Comparison of ENCODE assay signal across 10 cellular contexts in the genomic region with DNA sequence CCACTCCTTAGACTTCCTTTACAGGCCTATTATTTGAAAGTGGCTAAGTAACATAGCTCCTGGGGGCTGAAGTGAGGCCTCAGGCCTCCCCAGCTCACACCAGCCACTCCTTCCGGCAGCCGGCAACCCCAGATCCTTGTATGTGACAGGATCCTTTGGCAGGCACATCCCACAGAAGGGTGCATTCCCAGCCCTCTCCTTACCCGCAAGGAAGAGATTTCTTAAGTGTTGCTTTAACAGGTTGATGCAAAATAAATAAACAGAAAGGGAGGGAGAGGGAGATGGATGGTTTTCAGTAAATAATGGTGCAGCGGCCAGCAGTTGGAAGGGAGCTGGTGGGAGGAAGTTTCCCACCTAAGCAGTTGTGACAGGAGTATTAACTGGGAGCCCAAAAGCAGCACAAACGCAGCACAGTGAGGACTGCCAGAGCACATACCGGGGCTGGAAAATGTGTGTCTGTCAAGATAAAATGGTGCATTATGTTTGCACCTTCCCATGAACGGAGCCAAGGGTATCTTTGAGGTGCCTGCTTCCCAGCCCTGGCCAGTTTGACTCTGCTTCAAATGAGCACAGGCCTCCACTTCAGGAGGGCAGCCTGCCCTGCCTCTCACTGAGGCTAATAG. TPM values are rescaled to one million over a fixed set of nuclear protein-coding genes. Genes with fewer than 3 reads are reported as not detected.
DNase-seq lines count a peak whose midpoint lies in the region; ATAC-seq and TF ChIP-seq lines count a peak whose summit lies in the region.
"Had no signal": no experiment of that assay in that cellular context is flagged by ENCODE, and none has a peak within 500 bp of the region (broad histone marks: within the 10 kb centered on the region; RNA-seq: fewer than 3 reads in every experiment).

No MANE protein-coding gene starts in this region.

- H3K27ac ChIP-seq in esophagus squamous epithelium = peak overlapping the region in 3 of 4 donors; percentile 53 to 74 (median 64)
- H3K27ac ChIP-seq in skeletal muscle tissue (ENCODE audit: low read depth, low read length) = peak overlapping the region; percentile 41

- peak overlapping the region in 2 of 4 donors; percentile 80 to 85 for H3K4me3 Mint-ChIP-seq in IgD-negative memory B cell

- no peak for TF ChIP-seq CTCF in esophagus squamous epithelium (IDR thresholded peaks at IDR 0.05)

- peaks cover 12 to 19% (median 13%) of the 10 kb centered on the region in 3 donors for H3K4me1 Mint-ChIP-seq in IgD-negative memory B cell

- H3K4me3 ChIP-seq in esophagus squamous epithelium (no peak overlapping the region), skeletal muscle tissue (ENCODE audit: low read length in 3 of 3) (no peak overlapping the region)

- no peaks in the 10 kb centered on the region for H3K36me3 ChIP-seq in esophagus squamous epithelium
- H3K36me3 ChIP-seq in skeletal muscle tissue (ENCODE audit: control insufficient read depth in 3 of 3, insufficient read depth in 3 of 3, low read length in 3 of 3) = no peaks in the 10 kb centered on the region

- H3K36me3 Mint-ChIP-seq in IgD-negative memory B cell = no peaks in the 10 kb centered on the region

- no peak for ATAC-seq in HG03045 (IDR thresholded peaks at IDR 0.05; ENCODE audit: unreplicated experiment)

- DNase-seq in ELF-1 (ENCODE audit: low read depth, low spot score) (peak; percentile 55), esophagus squamous epithelium (lab: John Stamatoyannopoulos, UW) (no peak), A172 (ENCODE audit: low spot score) (no peak), NCI-H524 (lab: John Stamatoyannopoulos, UW) (no peak), DMS 273 (lab: John Stamatoyannopoulos, UW; ENCODE audit: unreplicated experiment) (no peak)
- DNase-seq: activated T-cell treated with anti-CD3 and anti-CD28 coated beads for 4 hours, cortex of kidney had no signal

- no peaks in the 10 kb centered on the region for H3K9me3 Mint-ChIP-seq in IgD-negative memory B cell

- peaks cover 1% of the 10 kb centered on the region for H3K27me3 Mint-ChIP-seq in IgD-negative memory B cell

- H3K9me3 ChIP-seq in esophagus squamous epithelium = no peaks in the 10 kb centered on the region
- H3K9me3 ChIP-seq in skeletal muscle tissue (ENCODE audit: control insufficient read depth in 3 of 3, low read length in 3 of 3) = no peaks in the 10 kb centered on the region

- TF ChIP-seq POLR2A in esophagus squamous epithelium (IDR thresholded peaks at IDR 0.05) = no peak

- 71 to 87% methylated on average over 6 to 7 of the region's 7 CpGs for WGBS in esophagus squamous epithelium, 2 donors

- H3K27me3 ChIP-seq in esophagus squamous epithelium (no peaks in the 10 kb centered on the region), skeletal muscle tissue (ENCODE audit: control insufficient read depth in 3 of 3, insufficient read depth in 3 of 3, low read length in 3 of 3) (peaks cover 0 to 3% (median 0%) of the 10 kb centered on the region in 3 donors)

- H3K4me1 ChIP-seq in esophagus squamous epithelium = peaks cover 10 to 68% (median 28%) of the 10 kb centered on the region in 3 donors
- peaks cover 0 to 6% (median 0%) of the 10 kb centered on the region in 3 donors for H3K4me1 ChIP-seq in skeletal muscle tissue (ENCODE audit: control insufficient read depth in 3 of 3, insufficient read depth in 3 of 3, low read length in 3 of 3)

- H3K9ac ChIP-seq in skeletal muscle tissue (ENCODE audit: low read depth in 1 of 3, low read length in 3 of 3) = no peak overlapping the region

- peak overlapping the region in 2 of 3 donors; percentile 88 to 91 for H3K27ac Mint-ChIP-seq in IgD-negative memory B cell

- intact Hi-C loops in esophagus squamous epithelium (cut with DNase I) = no loop called here

RNA-seq across cellular contexts. Expression of a gene that starts 32.6 kb away (rescaled TPM):
- polyA plus RNA-seq in IgD-negative memory B cell = 0.55 TPM
- 10 to 100 TPM in 3 of 4 donors, 1 to 10 TPM in 1; 7.1 to 58.6 (median 21.4) TPM for total RNA-seq in esophagus squamous epithelium
- 31.8 TPM for total RNA-seq in skeletal muscle tissue
- total RNA-seq in A172 (2014; rRNA removed; shearing (Covaris generic)) = 5.4 and 10.2 TPM in 2 replicates
